ENCODE assay signal across 7 cellular contexts in the genomic region with DNA sequence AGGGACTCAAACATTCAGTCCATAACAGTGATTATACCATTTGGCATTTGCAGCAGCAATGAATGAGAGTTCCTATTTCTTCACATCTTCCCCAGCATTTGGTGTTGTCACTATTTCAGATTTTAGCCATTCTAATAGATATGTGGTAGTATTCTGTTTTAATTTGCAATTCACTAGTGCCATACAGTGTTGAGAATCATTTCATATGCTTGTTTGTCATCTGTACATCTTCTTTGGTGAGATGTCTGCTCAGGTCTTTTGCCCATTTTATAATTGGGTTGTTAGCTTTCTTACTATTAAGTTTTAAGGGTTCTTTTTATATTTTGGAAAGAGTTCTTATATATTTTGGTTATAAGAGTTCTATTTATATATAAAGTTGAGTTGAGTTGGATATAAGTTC.
"Had no signal": no experiment of that assay in that cellular context is flagged by ENCODE, and none has a peak within 500 bp of the region (broad histone marks: within the 10 kb centered on the region; RNA-seq: fewer than 3 reads in every experiment).

No MANE protein-coding gene starts in this region.

- FAIRE-seq: H1, H54 had no signal

- H3K4me3 Mint-ChIP-seq: GM23338, H9 had no signal

- ATAC-seq: GM23338 had no signal

- DNase-seq: H9, HCEC 1CT, IMR-90, KBM-7 had no signal

- H3K4me3 ChIP-seq: GM23338 had no signal

- H3K27ac Mint-ChIP-seq: GM23338, H9 had no signal
